ENCODE assay signal across 8 cellular contexts in the genomic region with DNA sequence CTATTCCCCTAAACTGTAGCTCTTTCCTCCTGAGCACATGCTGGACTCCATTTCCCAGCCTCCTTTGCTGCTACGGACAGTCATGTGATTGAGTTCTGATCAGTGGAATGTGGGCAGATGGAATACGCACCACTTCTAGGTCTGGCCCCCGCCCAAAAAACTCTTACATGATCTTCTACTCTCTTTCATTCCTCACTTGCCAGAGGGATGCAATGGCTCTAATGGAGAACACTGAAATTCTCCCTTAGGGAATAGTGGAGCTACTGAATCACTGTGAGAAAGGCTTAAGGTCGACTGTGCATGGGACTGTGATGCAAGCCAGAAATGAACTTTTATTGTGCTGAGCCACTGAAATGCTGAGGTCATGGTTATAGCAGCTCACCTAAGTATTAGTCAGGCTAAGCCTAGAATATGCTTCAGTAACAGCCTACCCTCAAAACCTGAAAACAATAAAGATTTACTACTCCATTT. TPM values are rescaled to one million over a fixed set of nuclear protein-coding genes. Genes with fewer than 3 reads are reported as not detected.
A peak's percentile ranks its signal among the peaks of the same experiment; 100 is the strongest.
DNase-seq lines count a peak whose midpoint lies in the region; ATAC-seq lines count a peak whose summit lies in the region.

No MANE protein-coding gene starts in this region.

- H3K9me3 ChIP-seq in HAP-1 = no peaks in the 10 kb centered on the region
- H3K9me3 ChIP-seq in SJCRH30 (replicated peaks) = no peaks in the 10 kb centered on the region; the same call in 1 of the 2 replicates

- H3K36me3 ChIP-seq in HAP-1 (replicated peaks) = no peaks in the 10 kb centered on the region
- no peaks in the 10 kb centered on the region for H3K36me3 ChIP-seq in SJCRH30

- no peak overlapping the region for H3K4me3 ChIP-seq in HAP-1
- H3K4me3 ChIP-seq in SJCRH30 = peak overlapping the region; percentile 26; the same call in 1 of the 2 replicates

- ATAC-seq in GM18498 (IDR thresholded peaks at IDR 0.05; ENCODE audit: unreplicated experiment) = no peak

- H3K27me3 ChIP-seq in HAP-1 (ENCODE audit: low read depth) (no peaks in the 10 kb centered on the region), SJCRH30 (no peaks in the 10 kb centered on the region)

- DNase-seq in HAP-1 (ENCODE audit: low spot score in 2 of 2) (peak; percentile 47 to 66), SJCRH30 (peak; percentile 57 to 72), globus pallidus (ENCODE audit: low spot score) (peak; percentile 24), renal cortical epithelial cell (ENCODE audit: low read depth) (peak; percentile 61), COR-L47 (lab: John Stamatoyannopoulos, UW) (no peak)
- no peak for DNase-seq in activated CD4-positive, alpha-beta T cell treated with anti-CD3 and anti-CD28 coated beads for 4 hours
- no peak for DNase-seq in activated CD4-positive, CD25-positive, alpha-beta regulatory T cell treated with anti-CD3 and anti-CD28 coated beads, Interleukin-2, amount 50 U/mL, for 72 hours

- in situ Hi-C loops in HAP-1 (cut with MboI; ENCODE audit: low sequenced_read_pairs) = no loop called here

- no peak overlapping the region for H3K27ac ChIP-seq in SJCRH30

- H3K4me1 ChIP-seq in HAP-1 (no peaks in the 10 kb centered on the region), SJCRH30 (no peaks in the 10 kb centered on the region)

RNA-seq across cellular contexts. Expression of gene TMED2, which starts 13.0 kb away (rescaled TPM):
- total RNA-seq in SJCRH30 (2014; rRNA removed; shearing (Covaris generic)) = 196 and 211 TPM in 2 replicates
- 433 and 623 TPM in 2 replicates for total RNA-seq in renal cortical epithelial cell

RNA-seq across cellular contexts. Expression of gene DDX55, which starts 30.5 kb away (rescaled TPM):
- 29.8 and 40.9 TPM in 2 replicates for total RNA-seq in SJCRH30 (2014; rRNA removed; shearing (Covaris generic))
- 14.1 and 18.1 TPM in 2 replicates for total RNA-seq in renal cortical epithelial cell

RNA-seq across cellular contexts. Expression of gene RILPL1, which starts 37.9 kb away (rescaled TPM):
- total RNA-seq in SJCRH30 (2014; rRNA removed; shearing (Covaris generic)) = 6.8 and 8.5 TPM in 2 replicates
- 2.3 and 11.2 TPM in 2 replicates for total RNA-seq in renal cortical epithelial cell

Comparison
In these comparisons a context has a peak if more than half of its experiments do, and no peak if none do; other contexts are left out.
1. DNase-seq: peak in HAP-1 (2 of 2), SJCRH30 (2 of 2), globus pallidus (single experiment) and renal cortical epithelial cell (single experiment); none in COR-L47 (single experiment), activated CD4-positive, alpha-beta T cell treated with anti-CD3 and anti-CD28 coated beads for 4 hours (0 of 2) and activated CD4-positive, CD25-positive, alpha-beta regulatory T cell treated with anti-CD3 and anti-CD28 coated beads, Interleukin-2, amount 50 U/mL, for 72 hours (single experiment).